In genomic region chr7:151139071-151139521, GRCh38 we compare ENCODE assay signal across 24 cellular contexts. TPM values are rescaled to one million over a fixed set of nuclear protein-coding genes. Genes with fewer than 3 reads are reported as not detected.
DNase-seq lines count a peak whose midpoint lies in the region; ATAC-seq, FAIRE-seq and TF ChIP-seq lines count a peak whose summit lies in the region.
"Had no signal": no experiment of that assay in that cellular context is flagged by ENCODE, and none has a peak within 500 bp of the region (broad histone marks: within the 10 kb centered on the region; RNA-seq: fewer than 3 reads in every experiment).

No MANE protein-coding gene starts in this region.

- no peak for FAIRE-seq in frontal cortex (lab: Jason Lieb, UNC)
- FAIRE-seq: endothelial cell of umbilical vein had no signal

- H3K9me3 ChIP-seq in HUES64 (ENCODE audit: insufficient read depth, low read depth, low read length) (no peaks in the 10 kb centered on the region), osteoblast (ENCODE audit: low read depth, low read length) (no peaks in the 10 kb centered on the region)
- H3K9me3 ChIP-seq: BLaER1, HAP-1, psoas muscle, tibial artery had no signal

- H3K9ac ChIP-seq in HUES64 (ENCODE audit: low read depth, low read length), result no peak overlapping the region
- H3K9ac ChIP-seq: BLaER1 had no signal

- H3K79me2 ChIP-seq in osteoblast (ENCODE audit: insufficient read depth, low read length), result no peaks in the 10 kb centered on the region

- no peak overlapping the region for H2AFZ ChIP-seq in osteoblast (ENCODE audit: low read length)

- peaks cover 7% of the 10 kb centered on the region for H4K20me1 ChIP-seq in osteoblast (ENCODE audit: insufficient read depth, low read length)

- WGBS in HUES64, result 46% methylated on average over 10 of the region's 10 CpGs

- in situ Hi-C loops in GM13976 (cut with MboI; ENCODE audit: low sequenced_read_pairs, unreplicated experiment), result no loop called here

- peaks cover 34% of the 10 kb centered on the region for H3K36me3 ChIP-seq in HUES64 (ENCODE audit: insufficient read depth, low read length)
- peaks cover 47% of the 10 kb centered on the region for H3K36me3 ChIP-seq in osteoblast (ENCODE audit: insufficient read depth, low read length)

- no peak for ATAC-seq in HG02852 (IDR thresholded peaks at IDR 0.05; ENCODE audit: unreplicated experiment)
- ATAC-seq: activated CD8-positive, alpha-beta memory T cell treated with anti-CD3 and anti-CD28 coated beads, Interleukin-2, amount 10 ng/mL, durations not matched to agents 7 days and 5 days; psoas muscle; stimulated activated naive B cell treated with anti-CD40 and anti-IgM and Interleukin-4, amounts not matched to agents 10 μg/mL and 1 μg/mL and 100 μg/mL, for 72 hours had no signal

- H3K4me3 ChIP-seq in HUES64 (ENCODE audit: low read length) (peak overlapping the region; percentile 16; the same call in 1 of the 2 replicates), osteoblast (ENCODE audit: insufficient read depth, low read length) (no peak overlapping the region)
- H3K4me3 ChIP-seq: BLaER1, HAP-1, psoas muscle, tibial artery had no signal

- H3K4me2 ChIP-seq in osteoblast (ENCODE audit: insufficient read depth, low read length), result no peak overlapping the region
- H3K4me2 ChIP-seq: BLaER1 had no signal

- DNase-seq in GM13976 (ENCODE audit: low spot score), result peak; percentile 36
- DNase-seq in frontal cortex (ENCODE audit: low spot score in 2 of 2), result peak; percentile 24 to 30
- peak; percentile 80 for DNase-seq in osteoblast (ENCODE audit: insufficient read length, low spot score, missing footprints)
- no peak for DNase-seq in GF-D8 (lab: John Stamatoyannopoulos, UW)
- no peak for DNase-seq in NCI-H2081 treated with DMSO at 0.1 percent for 48 hours (lab: John Stamatoyannopoulos, UW)
- DNase-seq: activated CD4-positive, alpha-beta T cell treated with anti-CD3 and anti-CD28 coated beads for 1 hour; activated CD8-positive, alpha-beta memory T cell treated with anti-CD3 and anti-CD28 coated beads, Interleukin-2, amount 10 ng/mL, durations not matched to agents 7 days and 5 days; activated naive CD4-positive, alpha-beta T cell; foreskin melanocyte; NCI-H146; NCI-H2227 treated with DMSO at 0.1 percent for 48 hours; RPMI8226; stimulated activated CD4-positive, alpha-beta T cell treated with anti-CD3 and anti-CD28 coated beads, Interleukin-15, amount 100 ng/mL, for 24 hours; stimulated activated naive B cell treated with anti-CD40 and anti-IgM and Interleukin-4, amounts not matched to agents 10 μg/mL and 1 μg/mL and 100 μg/mL, for 72 hours had no signal

- H3K27ac ChIP-seq in HUES64 (ENCODE audit: low read depth, low read length) (no peak overlapping the region), osteoblast (ENCODE audit: low read depth, low read length) (no peak overlapping the region)
- H3K27ac ChIP-seq: BLaER1, psoas muscle, tibial artery had no signal

- TF ChIP-seq CTCF in GM13976 (IDR thresholded peaks at IDR 0.05; ENCODE audit: borderline replicate concordance, control extremely low read depth, extremely low read depth, insufficient read depth, missing control alignments), result no peak
- TF ChIP-seq CTCF in osteoblast (IDR thresholded peaks at IDR 0.05; ENCODE audit: extremely low read depth, low read depth, low read length), result no peak

- peaks cover 23% of the 10 kb centered on the region for H3K4me1 ChIP-seq in HUES64 (ENCODE audit: insufficient read depth, low read length)
- H3K4me1 ChIP-seq in osteoblast (ENCODE audit: insufficient read depth, low read length), result no peaks in the 10 kb centered on the region
- H3K4me1 ChIP-seq: HAP-1, tibial artery had no signal

- H3K27me3 ChIP-seq in HUES64 (ENCODE audit: insufficient read depth, low read length) (peaks cover 13% of the 10 kb centered on the region; the same call in 1 of the 2 replicates), osteoblast (ENCODE audit: insufficient read depth, low read length) (no peaks in the 10 kb centered on the region)
- H3K27me3 ChIP-seq: BLaER1, tibial artery had no signal

RNA-seq across cellular contexts. Expression of gene GBX1, which starts 28.4 kb away (rescaled TPM):
- polyA plus RNA-seq in HUES64 (2013, experiment 1 of 2), result not detected
- 0.38 TPM for polyA plus RNA-seq in HUES64 (2013, experiment 2 of 2)
- total RNA-seq in frontal cortex (0.41 TPM), osteoblast (not detected in 2 replicates)
- total RNA-seq: activated CD8-positive, alpha-beta memory T cell treated with anti-CD3 and anti-CD28 coated beads, Interleukin-2, amount 10 ng/mL, durations not matched to agents 7 days and 5 days; aorta; endothelial cell of umbilical vein; M059J had no signal
- polyA plus RNA-seq: aorta, endothelial cell of umbilical vein had no signal

RNA-seq across cellular contexts. Expression of gene ASB10, which starts 48.0 kb away (rescaled TPM):
- not detected for polyA plus RNA-seq in HUES64 (2013, experiment 1 of 2)
- polyA plus RNA-seq in HUES64 (2013, experiment 2 of 2), result not detected
- total RNA-seq in frontal cortex (not detected), osteoblast (not detected in 2 replicates)
- total RNA-seq: activated CD8-positive, alpha-beta memory T cell treated with anti-CD3 and anti-CD28 coated beads, Interleukin-2, amount 10 ng/mL, durations not matched to agents 7 days and 5 days; aorta; endothelial cell of umbilical vein; lower leg skin; M059J had no signal
- polyA plus RNA-seq: aorta, endothelial cell of umbilical vein had no signal

RNA-seq across cellular contexts. Expression of gene AGAP3, which starts 52.8 kb away (rescaled TPM):
- 36.3 TPM for polyA plus RNA-seq in HUES64 (2013, experiment 1 of 2)
- polyA plus RNA-seq in HUES64 (2013, experiment 2 of 2), result 35.4 TPM
- total RNA-seq in frontal cortex, result 92.9 TPM
- total RNA-seq in osteoblast, result 39.8 and 45.7 TPM in 2 replicates

RNA-seq across cellular contexts. Expression of gene TMUB1, which starts 55.8 kb away (rescaled TPM):
- polyA plus RNA-seq in HUES64 (2013, experiment 1 of 2), result 34.7 TPM
- polyA plus RNA-seq in HUES64 (2013, experiment 2 of 2), result 37.9 TPM
- total RNA-seq in frontal cortex (10.2 TPM), osteoblast (17.4 and 18.1 TPM in 2 replicates)

RNA-seq across cellular contexts. Expression of gene FASTK, which starts 58.5 kb away (rescaled TPM):
- 39.7 TPM for polyA plus RNA-seq in HUES64 (2013, experiment 1 of 2)
- 35.6 TPM for polyA plus RNA-seq in HUES64 (2013, experiment 2 of 2)
- 32.6 TPM for total RNA-seq in frontal cortex
- 87.6 and 95.2 TPM in 2 replicates for total RNA-seq in osteoblast

Comparison
In these comparisons a context has a peak if more than half of its experiments do, and no peak if none do; other contexts are left out.
1. DNase-seq: peak in GM13976 (single experiment), frontal cortex (2 of 2) and osteoblast (single experiment); none in GF-D8 (single experiment) and NCI-H2081 treated with DMSO at 0.1 percent for 48 hours (single experiment).